Comparison of ENCODE assay signal across 16 cellular contexts in genomic region chr11:35798983-35799382, GRCh38.
DNase-seq lines count a peak whose midpoint lies in the region; ATAC-seq and TF ChIP-seq lines count a peak whose summit lies in the region.
"Had no signal": no experiment of that assay in that cellular context is flagged by ENCODE, and none has a peak within 500 bp of the region (broad histone marks: within the 10 kb centered on the region; RNA-seq: fewer than 3 reads in every experiment).

No MANE protein-coding gene starts in this region.

- H3K36me3 ChIP-seq in right atrium auricular region, result no peaks in the 10 kb centered on the region
- H3K36me3 ChIP-seq in thymus (ENCODE audit: control insufficient read depth, insufficient read depth), result no peaks in the 10 kb centered on the region

- WGBS in thymus, result 94% methylated on average over 1 of the region's 1 CpG

- H3K27me3 ChIP-seq in right atrium auricular region (no peaks in the 10 kb centered on the region), thymus (ENCODE audit: control insufficient read depth, insufficient read depth) (no peaks in the 10 kb centered on the region)
- H3K27me3 ChIP-seq: SJCRH30 had no signal

- TF ChIP-seq CTCF in right atrium auricular region (IDR thresholded peaks at IDR 0.05) (no peak), VCaP (conservative IDR thresholded peaks at IDR 0.05) (no peak), epithelial cell of esophagus (IDR thresholded peaks at IDR 0.05; ENCODE audit: insufficient read depth, low read depth, low read length, missing control alignments) (no peak)

- peaks cover 0 to 25% of the 10 kb centered on the region in 2 donors for H3K4me1 ChIP-seq in right atrium auricular region
- H3K4me1 ChIP-seq in thymus (ENCODE audit: control insufficient read depth, insufficient read depth, low read length), result no peaks in the 10 kb centered on the region

- DNase-seq in left ventricle myocardium superior, result no peak
- DNase-seq in right atrium auricular region (ENCODE audit: low spot score), result no peak
- DNase-seq in epithelial cell of esophagus (ENCODE audit: low read depth), result peak; percentile 55
- DNase-seq in cortex of kidney (lab: John Stamatoyannopoulos, UW), result no peak
- DNase-seq in CD1c-positive myeloid dendritic cell (ENCODE audit: extremely low spot score), result no peak
- DNase-seq: AML-193; Calu3; CD4-positive, alpha-beta T cell; KBM-7; NCI-H1092; NCI-H187; NCI-H82; SJCRH30 had no signal

- H3K9me3 ChIP-seq in right atrium auricular region, result no peaks in the 10 kb centered on the region
- no peaks in the 10 kb centered on the region for H3K9me3 ChIP-seq in thymus (ENCODE audit: control insufficient read depth)
- H3K9me3 ChIP-seq: SJCRH30 had no signal

- ATAC-seq in left ventricle myocardium superior, result peak; percentile 44
- ATAC-seq in HG02759 (IDR thresholded peaks at IDR 0.05; ENCODE audit: unreplicated experiment), result no peak

- intact Hi-C loops in left ventricle myocardium superior (cut with micrococcal nuclease), result no loop called here

- H3K27ac ChIP-seq in right atrium auricular region, result no peak overlapping the region
- peak overlapping the region; percentile 19; the same call in 1 of the 2 replicates for H3K27ac ChIP-seq in VCaP
- H3K27ac ChIP-seq in thymus (ENCODE audit: low read depth), result peak overlapping the region; percentile 34
- H3K27ac ChIP-seq: SJCRH30 had no signal

- H3K4me3 ChIP-seq in right atrium auricular region (no peak overlapping the region), epithelial cell of esophagus (ENCODE audit: low read length) (no peak overlapping the region), thymus (ENCODE audit: low read length) (no peak overlapping the region)
- H3K4me3 ChIP-seq: SJCRH30 had no signal

Comparison
In these comparisons a context has a peak if more than half of its experiments do, and no peak if none do; other contexts are left out.
1. H3K27ac ChIP-seq: peak in VCaP (single experiment) and thymus (single experiment); none in right atrium auricular region (0 of 2).